ENCODE assay signal across 8 cellular contexts in genomic region chr12:57111046-57111698, GRCh38. TPM values are rescaled to one million over a fixed set of nuclear protein-coding genes. Genes with fewer than 3 reads are reported as not detected.
A peak's percentile ranks its signal among the peaks of the same experiment; 100 is the strongest.
DNase-seq lines count a peak whose midpoint lies in the region; ATAC-seq and TF ChIP-seq lines count a peak whose summit lies in the region.

Gene STAT6, minus strand, starts transcription at chr12:57111362. Its CDS starts 3,084 bp downstream, at chr12:57108278.

- DNase-seq in AG04450 (ENCODE audit: low read depth, low spot score) (no peak), RPMI8226 (peak; percentile 91), activated gamma-delta T cell treated with Interleukin-2 at 50 U/mL for 16 hours (peak; percentile 77), osteoblast (ENCODE audit: insufficient read length, low spot score, missing footprints) (peak; percentile 91), tibial nerve (ENCODE audit: low spot score in 2 of 2) (peak; percentile 74 to 86)

- CTCF ChIA-PET in AG04450 (lab: Charles Lee) = interaction anchor here (0.5 to 3.5 kb wide), 18 partner anchors 10 to 666 kb away, joined by 3 to 47 read pairs (median 7); partner anchors contain the start of genes NEMP1 and TAC3

- peaks cover 37% of the 10 kb centered on the region for H3K79me2 ChIP-seq in osteoblast (ENCODE audit: insufficient read depth, low read length)

- no peaks in the 10 kb centered on the region for H3K9me3 ChIP-seq in AG04450 (ENCODE audit: control insufficient read depth, insufficient read depth, low read length)
- H3K9me3 ChIP-seq in gastroesophageal sphincter = no peaks in the 10 kb centered on the region
- H3K9me3 ChIP-seq in osteoblast (ENCODE audit: low read depth, low read length) = no peaks in the 10 kb centered on the region
- H3K9me3 ChIP-seq in tibial nerve = no peaks in the 10 kb centered on the region

- no peak for TF ChIP-seq EP300 in gastroesophageal sphincter (IDR thresholded peaks at IDR 0.05)
- TF ChIP-seq EP300 in tibial nerve (IDR thresholded peaks at IDR 0.05) = no peak

- peak within 1 kb of the TSS; percentile 99 for H3K27ac ChIP-seq in AG04450 (ENCODE audit: low read depth, low read length)
- H3K27ac ChIP-seq in gastroesophageal sphincter = peak within 1 kb of the TSS; percentile 92 to 98 (median 96)
- peak within 1 kb of the TSS; percentile 98 for H3K27ac ChIP-seq in osteoblast (ENCODE audit: low read depth, low read length)
- H3K27ac ChIP-seq in tibial nerve = peak within 1 kb of the TSS; percentile 99

- ATAC-seq in GM18909 (IDR thresholded peaks at IDR 0.05; ENCODE audit: poor library complexity, unreplicated experiment) (peak; percentile 63), HG03342 (IDR thresholded peaks at IDR 0.05; ENCODE audit: unreplicated experiment) (peak; percentile 53), gastroesophageal sphincter (peak; percentile 76)

- peaks cover 0 to 55% (median 25%) of the 10 kb centered on the region in 3 donors for H3K4me1 ChIP-seq in gastroesophageal sphincter
- peaks cover 29% of the 10 kb centered on the region for H3K4me1 ChIP-seq in osteoblast (ENCODE audit: insufficient read depth, low read length)
- peaks cover 0 to 49% (median 32%) of the 10 kb centered on the region in 4 donors for H3K4me1 ChIP-seq in tibial nerve

- peaks cover 16% of the 10 kb centered on the region for H4K20me1 ChIP-seq in osteoblast (ENCODE audit: insufficient read depth, low read length)

- TF ChIP-seq CTCF in AG04450 (IDR thresholded peaks at IDR 0.05; ENCODE audit: low read depth, low read length) (no peak), gastroesophageal sphincter (IDR thresholded peaks at IDR 0.05) (no peak), osteoblast (IDR thresholded peaks at IDR 0.05; ENCODE audit: extremely low read depth, low read depth, low read length) (no peak), tibial nerve (IDR thresholded peaks at IDR 0.05) (peak in 1 of 5 experiments; percentile 43)

- peak within 1 kb of the TSS; percentile 87 for H3K4me3 ChIP-seq in AG04450 (ENCODE audit: low read depth, low read length)
- H3K4me3 ChIP-seq in gastroesophageal sphincter = peak within 1 kb of the TSS; percentile 73 to 78
- peak within 1 kb of the TSS; percentile 88 for H3K4me3 ChIP-seq in osteoblast (ENCODE audit: insufficient read depth, low read length)
- peak within 1 kb of the TSS; percentile 53 to 94 (median 68) for H3K4me3 ChIP-seq in tibial nerve

- H3K36me3 ChIP-seq in gastroesophageal sphincter = peaks cover 0 to 25% of the 10 kb centered on the region in 2 donors
- peaks cover 18% of the 10 kb centered on the region for H3K36me3 ChIP-seq in osteoblast (ENCODE audit: insufficient read depth, low read length)
- peaks cover 3 to 23% (median 5%) of the 10 kb centered on the region in 3 donors for H3K36me3 ChIP-seq in tibial nerve

- 0 to 4% methylated on average over 4 to 6 of the region's 13 CpGs for WGBS in gastroesophageal sphincter (ENCODE audit: low coverage in 1 of 2), 2 donors
- 0 to 1% methylated on average over 12 to 13 of the region's 13 CpGs for WGBS in tibial nerve, 2 donors

- TF ChIP-seq POLR2A in gastroesophageal sphincter (IDR thresholded peaks at IDR 0.05) (peak; percentile 1 to 60), tibial nerve (IDR thresholded peaks at IDR 0.05) (peak in 1 of 2 donors; percentile 15)

- peak within 1 kb of the TSS; percentile 90 for H3K4me2 ChIP-seq in osteoblast (ENCODE audit: insufficient read depth, low read length)

- H3K27me3 ChIP-seq in AG04450 (ENCODE audit: control insufficient read depth, insufficient read depth, low read length) (no peaks in the 10 kb centered on the region), gastroesophageal sphincter (no peaks in the 10 kb centered on the region), osteoblast (ENCODE audit: insufficient read depth, low read length) (no peaks in the 10 kb centered on the region), tibial nerve (no peaks in the 10 kb centered on the region)

- H2AFZ ChIP-seq in osteoblast (ENCODE audit: low read length) = peak within 1 kb of the TSS; percentile 69

- POLR2A ChIA-PET in AG04450 (lab: Yijun Ruan, JAX) = interaction anchor here (0.8 to 10.8 kb wide), 10 partner anchors 13 to 119 kb away, joined by 3 to 258 read pairs (median 4); partner anchors contain the start of genes LRP1, NAB2, NEMP1 and SHMT2

RNA-seq across cellular contexts. Expression of gene STAT6, which starts in this region (rescaled TPM):
- polyA plus RNA-seq in AG04450 (2011; rRNA removed) = 79.5 and 94.2 TPM in 2 replicates
- polyA minus RNA-seq in AG04450 (2011; rRNA and poly(A)+ RNA removed) = 95.3 and 103 TPM in 2 replicates
- total RNA-seq in gastroesophageal sphincter = 100 to 1,000 TPM in 3 of 4 donors, 10 to 100 TPM in 1; 92.5 to 166 (median 156) TPM
- 149 and 167 TPM in 2 replicates for total RNA-seq in osteoblast
- 100 to 1,000 TPM; 140 to 247 (median 183) TPM for total RNA-seq in tibial nerve
